In genomic region chr10:4937346-4937745, GRCh38 we compare ENCODE assay signal across 8 cellular contexts. TPM values are rescaled to one million over a fixed set of nuclear protein-coding genes. Genes with fewer than 3 reads are reported as not detected.
"Had no signal": no experiment of that assay in that cellular context is flagged by ENCODE, and none has a peak within 500 bp of the region (broad histone marks: within the 10 kb centered on the region; RNA-seq: fewer than 3 reads in every experiment).

No MANE protein-coding gene starts in this region.

- FAIRE-seq: H1, H54, HTR-8/SVneo had no signal

- H3K4me3 ChIP-seq: GM23338 had no signal

- H3K4me2 ChIP-seq: GM23338 had no signal

- H2AFZ ChIP-seq: GM23338 had no signal

- DNase-seq: H9, HCEC 1CT, KBM-7 had no signal

- ATAC-seq: GM23338 had no signal

RNA-seq across cellular contexts. Expression of gene AKR1C1, which starts 25.9 kb away (rescaled TPM):
- polyA plus RNA-seq: IgD-negative memory B cell had no signal
